In the genomic region with DNA sequence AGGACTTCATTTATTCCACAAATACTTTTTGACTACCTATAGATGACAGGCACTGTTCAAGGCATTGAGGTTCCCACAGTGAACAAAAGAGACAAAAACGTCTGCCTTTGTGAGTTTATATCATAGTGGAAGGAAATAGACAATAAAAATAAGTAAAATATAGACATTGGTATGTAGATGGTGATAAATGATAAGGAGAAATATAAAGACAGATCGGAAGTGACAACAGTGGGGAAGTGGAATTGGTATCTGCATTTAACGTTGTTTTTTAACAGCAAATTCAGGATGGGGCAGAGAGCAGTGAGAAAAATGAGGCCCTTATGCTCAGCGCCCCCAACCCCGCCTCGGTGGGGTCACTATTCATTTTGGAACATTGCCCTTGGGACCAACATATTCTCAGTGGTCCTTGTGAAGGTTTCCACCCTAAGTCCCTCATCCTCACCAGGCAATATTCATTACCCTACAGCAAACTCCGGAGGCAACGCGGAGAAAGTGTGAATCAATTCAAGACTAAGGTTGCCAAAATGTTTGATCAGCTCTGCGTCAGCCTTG, we compare ENCODE assay signal across 8 cellular contexts. TPM values are rescaled to one million over a fixed set of nuclear protein-coding genes. Genes with fewer than 3 reads are reported as not detected.
A peak's percentile ranks its signal among the peaks of the same experiment; 100 is the strongest.
DNase-seq lines count a peak whose midpoint lies in the region; ATAC-seq and TF ChIP-seq lines count a peak whose summit lies in the region.

No MANE protein-coding gene starts in this region.

- intact Hi-C loops in body of pancreas (cut with DNase I) = no loop called here

- H3K27ac ChIP-seq in body of pancreas (peak overlapping the region; percentile 63 to 88 (median 79)), mucosa of rectum (ENCODE audit: low read depth in 2 of 2, low read length in 2 of 2) (peak overlapping the region; percentile 87 to 91)

- peak; percentile 10 for ATAC-seq in HG02678 (IDR thresholded peaks at IDR 0.05; ENCODE audit: unreplicated experiment)
- no peak for ATAC-seq in body of pancreas
- no peak for ATAC-seq in HG02588 (IDR thresholded peaks at IDR 0.05; ENCODE audit: unreplicated experiment)

- peak overlapping the region; percentile 91 to 97 for H3K9ac ChIP-seq in mucosa of rectum (ENCODE audit: low read depth in 1 of 2, low read length in 2 of 2)

- WGBS in body of pancreas, 2 donors = 1 to 3% methylated on average over 10 of the region's 10 CpGs

- H3K4me3 ChIP-seq in BJ (ENCODE audit: low read depth, low read length) = peak overlapping the region; percentile 97
- H3K4me3 ChIP-seq in body of pancreas = peak overlapping the region; percentile 98 to 99
- peak overlapping the region; percentile 97 to 100 for H3K4me3 ChIP-seq in mucosa of rectum (ENCODE audit: low read length in 2 of 2)

- H3K27me3 ChIP-seq in BJ (ENCODE audit: control insufficient read depth, insufficient read depth, low read length) (no peaks in the 10 kb centered on the region), body of pancreas (no peaks in the 10 kb centered on the region), mucosa of rectum (ENCODE audit: control insufficient read depth in 2 of 2, insufficient read depth in 2 of 2, low read length in 2 of 2) (no peaks in the 10 kb centered on the region)

- H3K4me1 ChIP-seq in body of pancreas (peaks cover 27% of the 10 kb centered on the region), mucosa of rectum (ENCODE audit: control insufficient read depth in 2 of 2, insufficient read depth in 2 of 2, low read length in 2 of 2) (peaks cover 24 to 28% of the 10 kb centered on the region in 2 donors)

- TF ChIP-seq CTCF in BJ (IDR thresholded peaks at IDR 0.05; ENCODE audit: insufficient read depth, low read depth, low read length) (no peak), body of pancreas (IDR thresholded peaks at IDR 0.05) (no peak)

- no peak for TF ChIP-seq POLR2A in body of pancreas (IDR thresholded peaks at IDR 0.05)

- H3K36me3 ChIP-seq in BJ (ENCODE audit: control insufficient read depth, insufficient read depth, low read length) = peaks cover 3% of the 10 kb centered on the region
- H3K36me3 ChIP-seq in body of pancreas (replicated peaks in 1 of 2; ENCODE audit: insufficient read depth in 1 of 2, low read depth in 2 of 2) = peaks cover 0 to 5% of the 10 kb centered on the region in 2 donors
- peaks cover 18 to 25% of the 10 kb centered on the region in 2 donors for H3K36me3 ChIP-seq in mucosa of rectum (ENCODE audit: control insufficient read depth in 2 of 2, insufficient read depth in 2 of 2, low read length in 2 of 2)

- POLR2A ChIA-PET in BJ (lab: Charles Lee) = no interaction called here

- CTCF ChIA-PET in BJ (lab: Yijun Ruan, JAX) = interaction anchor here (1.3 to 7.3 kb wide), 12 partner anchors 12 to 519 kb away, joined by 3 to 172 read pairs (median 16); a partner anchor contains a TSS

- no peak for DNase-seq in BJ (ENCODE audit: low read depth)
- DNase-seq in body of pancreas = no peak
- no peak for DNase-seq in mucosa of gallbladder (ENCODE audit: low spot score)
- no peak for DNase-seq in NCI-H1930 (lab: John Stamatoyannopoulos, UW)
- DNase-seq in NCI-H1105 (lab: John Stamatoyannopoulos, UW) = no peak

- no peaks in the 10 kb centered on the region for H3K9me3 ChIP-seq in body of pancreas
- no peaks in the 10 kb centered on the region for H3K9me3 ChIP-seq in mucosa of rectum (ENCODE audit: control insufficient read depth in 2 of 2, low read length in 2 of 2)

RNA-seq across cellular contexts. Expression of a gene that starts 0.6 kb away (rescaled TPM):
- 21.1 and 30.6 TPM in 2 replicates for polyA plus RNA-seq in BJ (2011; rRNA removed)
- 30.9 and 31.4 TPM in 2 replicates for polyA minus RNA-seq in BJ (2011; rRNA and poly(A)+ RNA removed)
- 10 to 100 TPM; 11.9 to 57.0 TPM for total RNA-seq in body of pancreas
- 51.5 TPM for total RNA-seq in mucosa of gallbladder

RNA-seq across cellular contexts. Expression of a gene that starts 33.4 kb away (rescaled TPM):
- polyA plus RNA-seq in BJ (2011; rRNA removed) = 1.2 and 1.3 TPM in 2 replicates
- polyA minus RNA-seq in BJ (2011; rRNA and poly(A)+ RNA removed) = 0.82 and 3.0 TPM in 2 replicates
- total RNA-seq in body of pancreas (1 to 10 TPM; 5.2 to 8.6 TPM), mucosa of gallbladder (2.1 TPM)

RNA-seq across cellular contexts. Expression of a gene that starts 52.8 kb away (rescaled TPM):
- 13.4 and 16.4 TPM in 2 replicates for polyA plus RNA-seq in BJ (2011; rRNA removed)
- 18.9 and 20.1 TPM in 2 replicates for polyA minus RNA-seq in BJ (2011; rRNA and poly(A)+ RNA removed)
- total RNA-seq in body of pancreas = 10 to 100 TPM; 33.6 to 34.0 TPM
- total RNA-seq in mucosa of gallbladder = 61.4 TPM
